Comparison of ENCODE assay signal across 23 cellular contexts in the genomic region with DNA sequence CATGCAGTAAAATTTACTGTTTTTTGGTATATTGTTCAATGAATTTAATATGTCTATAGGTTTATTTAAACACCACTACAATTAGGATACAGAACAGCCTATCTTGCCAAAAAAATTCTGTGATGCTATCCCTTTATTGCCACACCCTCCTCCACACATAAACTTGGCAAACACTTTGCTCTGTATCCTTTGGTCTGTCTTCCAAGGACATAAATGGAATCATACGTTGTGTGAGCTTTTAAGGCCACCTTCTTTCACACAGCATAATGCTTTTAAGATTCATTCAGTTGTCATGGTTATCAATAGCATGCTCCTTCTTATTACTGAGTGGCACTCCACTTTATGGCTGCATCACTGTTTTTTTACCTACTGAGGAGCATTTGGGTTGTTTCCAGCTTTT.
DNase-seq lines count a peak whose midpoint lies in the region; TF ChIP-seq lines count a peak whose summit lies in the region.
"Had no signal": no experiment of that assay in that cellular context is flagged by ENCODE, and none has a peak within 500 bp of the region (broad histone marks: within the 10 kb centered on the region; RNA-seq: fewer than 3 reads in every experiment).

No MANE protein-coding gene starts in this region.

- no peaks in the 10 kb centered on the region for H3K9me3 Mint-ChIP-seq in neural progenitor cell
- H3K9me3 Mint-ChIP-seq in activated naive CD4-positive, alpha-beta T cell treated with anti-CD3 and anti-CD28 coated beads for 36 hours = no peaks in the 10 kb centered on the region
- H3K9me3 Mint-ChIP-seq: activated naive CD4-positive, alpha-beta T cell treated with anti-CD3 and anti-CD28 coated beads, Interleukin-2, amount 10 ng/mL, durations not matched to agents 7 days and 5 days had no signal

- peaks cover 18% of the 10 kb centered on the region for H3K4me1 Mint-ChIP-seq in neural progenitor cell
- H3K4me1 Mint-ChIP-seq in activated naive CD4-positive, alpha-beta T cell treated with anti-CD3 and anti-CD28 coated beads for 36 hours (ENCODE audit: low read depth) = peaks cover 5% of the 10 kb centered on the region

- in situ Hi-C loops in SK-MEL-5 (cut with HindIII; ENCODE audit: low pct_unique_long_range_greater_than_20kb, low sequenced_read_pairs) = no loop called here

- no peak overlapping the region for H3K4me3 ChIP-seq in neural progenitor cell
- H3K4me3 ChIP-seq: esophagus squamous epithelium, K562, testis had no signal

- H3K9me3 ChIP-seq in neural progenitor cell (ENCODE audit: low read depth) = peaks cover 19% of the 10 kb centered on the region
- H3K9me3 ChIP-seq: testis had no signal

- CTCF ChIA-PET in HEK293T (lab: Yijun Ruan, JAX) = no interaction called here
- CTCF ChIA-PET in activated naive CD4-positive, alpha-beta T cell treated with anti-CD3 and anti-CD28 coated beads for 36 hours (lab: Charles Lee) = no interaction called here

- H3K4me1 ChIP-seq in neural progenitor cell = no peaks in the 10 kb centered on the region
- H3K4me1 ChIP-seq: parathyroid adenoma, testis had no signal

- no peaks in the 10 kb centered on the region for H3K79me2 ChIP-seq in neural progenitor cell (ENCODE audit: low read depth)
- H3K79me2 ChIP-seq: parathyroid adenoma had no signal

- no peak for TF ChIP-seq CTCF in neural progenitor cell (IDR thresholded peaks at IDR 0.05)

- H3K36me3 Mint-ChIP-seq in neural progenitor cell = no peaks in the 10 kb centered on the region
- H3K36me3 Mint-ChIP-seq in activated naive CD4-positive, alpha-beta T cell treated with anti-CD3 and anti-CD28 coated beads for 36 hours (ENCODE audit: low read depth) = no peaks in the 10 kb centered on the region
- H3K36me3 Mint-ChIP-seq: activated naive CD4-positive, alpha-beta T cell treated with anti-CD3 and anti-CD28 coated beads, Interleukin-2, amount 10 ng/mL, durations not matched to agents 7 days and 5 days had no signal

- POLR2A ChIA-PET in HEK293T (lab: Yijun Ruan, JAX) = no interaction called here

- H3K27ac ChIP-seq in neural progenitor cell = no peak overlapping the region
- H3K27ac ChIP-seq: esophagus squamous epithelium, HL-60, parathyroid adenoma, testis had no signal

- DNase-seq in HS-27A (ENCODE audit: low read depth) = peak; percentile 22
- DNase-seq in SK-MEL-5 (ENCODE audit: low read depth, low spot score) = peak; percentile 5
- DNase-seq in fibroblast of gingiva (ENCODE audit: low read depth) = peak; percentile 27
- DNase-seq in neural progenitor cell (ENCODE audit: low spot score) = peak; percentile 24
- no peak for DNase-seq in HEK293T (ENCODE audit: extremely low spot score)
- no peak for DNase-seq in superior temporal gyrus (ENCODE audit: extremely low spot score)
- DNase-seq in activated naive CD4-positive, alpha-beta T cell treated with anti-CD3 and anti-CD28 coated beads for 36 hours = no peak
- DNase-seq: activated CD4-positive, alpha-beta T cell treated with anti-CD3 and anti-CD28 coated beads, Interleukin-2, amount 50 U/mL, for 4 hours; activated naive CD4-positive, alpha-beta T cell treated with anti-CD3 and anti-CD28 coated beads, Interleukin-2, amount 10 ng/mL, durations not matched to agents 7 days and 5 days; activated T-cell treated with anti-CD3 and anti-CD28 coated beads for 4 hours; COR-L47; esophagus squamous epithelium; GDM1; left colon; NCI-H1092 treated with DMSO at 0.1 percent for 48 hours; NCI-H226; stimulated activated CD4-positive, alpha-beta T cell treated with anti-CD3 and anti-CD28 coated beads, Interleukin-4, amount 100 ng/mL, for 4 hours; stimulated activated CD8-positive, alpha-beta memory T cell treated with anti-CD3 and anti-CD28 coated beads, Interleukin-4, amount 100 ng/mL, for 48 hours; T-helper 1 cell; testis had no signal

- no peaks in the 10 kb centered on the region for H3K27me3 Mint-ChIP-seq in neural progenitor cell (ENCODE audit: insufficient read depth, low read depth)
- H3K27me3 Mint-ChIP-seq in activated naive CD4-positive, alpha-beta T cell treated with anti-CD3 and anti-CD28 coated beads for 36 hours (ENCODE audit: low read depth) = no peaks in the 10 kb centered on the region
- H3K27me3 Mint-ChIP-seq: activated naive CD4-positive, alpha-beta T cell treated with anti-CD3 and anti-CD28 coated beads, Interleukin-2, amount 10 ng/mL, durations not matched to agents 7 days and 5 days had no signal

- H3K27ac Mint-ChIP-seq in neural progenitor cell = no peak overlapping the region
- H3K27ac Mint-ChIP-seq in activated naive CD4-positive, alpha-beta T cell treated with anti-CD3 and anti-CD28 coated beads for 36 hours = no peak overlapping the region
- H3K27ac Mint-ChIP-seq: activated naive CD4-positive, alpha-beta T cell treated with anti-CD3 and anti-CD28 coated beads, Interleukin-2, amount 10 ng/mL, durations not matched to agents 7 days and 5 days had no signal

- no peak overlapping the region for H3K9ac ChIP-seq in neural progenitor cell
- H3K9ac ChIP-seq: parathyroid adenoma had no signal

- H3K36me3 ChIP-seq in neural progenitor cell = no peaks in the 10 kb centered on the region

- no peaks in the 10 kb centered on the region for H4K20me1 ChIP-seq in neural progenitor cell (ENCODE audit: low read depth)

- no peaks in the 10 kb centered on the region for H3K27me3 ChIP-seq in neural progenitor cell
- H3K27me3 ChIP-seq: esophagus squamous epithelium, testis had no signal

- no peak overlapping the region for H2AFZ ChIP-seq in neural progenitor cell (replicated peaks)
- H2AFZ ChIP-seq: parathyroid adenoma had no signal

- H3F3A ChIP-seq in neural progenitor cell (ENCODE audit: low read depth) = peaks cover 8% of the 10 kb centered on the region

- H3K4me2 ChIP-seq in neural progenitor cell = no peak overlapping the region

- intact Hi-C loops in activated naive CD4-positive, alpha-beta T cell treated with anti-CD3 and anti-CD28 coated beads for 36 hours (cut with micrococcal nuclease) = no loop called here

- H3K4me3 Mint-ChIP-seq in neural progenitor cell = no peak overlapping the region
- no peak overlapping the region for H3K4me3 Mint-ChIP-seq in activated naive CD4-positive, alpha-beta T cell treated with anti-CD3 and anti-CD28 coated beads for 36 hours
- H3K4me3 Mint-ChIP-seq: activated naive CD4-positive, alpha-beta T cell treated with anti-CD3 and anti-CD28 coated beads, Interleukin-2, amount 10 ng/mL, durations not matched to agents 7 days and 5 days had no signal

TF ChIP-seq in HEK293T, 16 proteins besides CTCF, POLR2A, EP300 and RAD21:
- TF ChIP-seq SP1 (IDR thresholded peaks at IDR 0.05) = no peak
- no peak for TF ChIP-seq HDGF (IDR thresholded peaks at IDR 0.05; ENCODE audit: borderline replicate concordance)
- no peak for TF ChIP-seq CTBP1 (IDR thresholded peaks at IDR 0.05; ENCODE audit: borderline replicate concordance)
- TF ChIP-seq ZNF384 (IDR thresholded peaks at IDR 0.05) = no peak
- TF ChIP-seq, protein P1, sequence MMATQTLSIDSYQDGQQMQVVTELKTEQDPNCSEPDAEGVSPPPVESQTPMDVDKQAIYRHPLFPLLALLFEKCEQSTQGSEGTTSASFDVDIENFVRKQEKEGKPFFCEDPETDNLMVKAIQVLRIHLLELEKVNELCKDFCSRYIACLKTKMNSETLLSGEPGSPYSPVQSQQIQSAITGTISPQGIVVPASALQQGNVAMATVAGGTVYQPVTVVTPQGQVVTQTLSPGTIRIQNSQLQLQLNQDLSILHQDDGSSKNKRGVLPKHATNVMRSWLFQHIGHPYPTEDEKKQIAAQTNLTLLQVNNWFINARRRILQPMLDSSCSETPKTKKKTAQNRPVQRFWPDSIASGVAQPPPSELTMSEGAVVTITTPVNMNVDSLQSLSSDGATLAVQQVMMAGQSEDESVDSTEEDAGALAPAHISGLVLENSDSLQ (IDR thresholded peaks at IDR 0.05) = no peak
- TF ChIP-seq TARDBP (IDR thresholded peaks at IDR 0.05) = no peak

Comparison
In these comparisons a context has a peak if more than half of its experiments do, and no peak if none do; other contexts are left out.
1. DNase-seq: peak in HS-27A (single experiment), SK-MEL-5 (single experiment), fibroblast of gingiva (single experiment) and neural progenitor cell (single experiment); none in HEK293T (single experiment), superior temporal gyrus (single experiment) and activated naive CD4-positive, alpha-beta T cell treated with anti-CD3 and anti-CD28 coated beads for 36 hours (single experiment).